ENCODE assay signal across 13 cellular contexts in the genomic region with DNA sequence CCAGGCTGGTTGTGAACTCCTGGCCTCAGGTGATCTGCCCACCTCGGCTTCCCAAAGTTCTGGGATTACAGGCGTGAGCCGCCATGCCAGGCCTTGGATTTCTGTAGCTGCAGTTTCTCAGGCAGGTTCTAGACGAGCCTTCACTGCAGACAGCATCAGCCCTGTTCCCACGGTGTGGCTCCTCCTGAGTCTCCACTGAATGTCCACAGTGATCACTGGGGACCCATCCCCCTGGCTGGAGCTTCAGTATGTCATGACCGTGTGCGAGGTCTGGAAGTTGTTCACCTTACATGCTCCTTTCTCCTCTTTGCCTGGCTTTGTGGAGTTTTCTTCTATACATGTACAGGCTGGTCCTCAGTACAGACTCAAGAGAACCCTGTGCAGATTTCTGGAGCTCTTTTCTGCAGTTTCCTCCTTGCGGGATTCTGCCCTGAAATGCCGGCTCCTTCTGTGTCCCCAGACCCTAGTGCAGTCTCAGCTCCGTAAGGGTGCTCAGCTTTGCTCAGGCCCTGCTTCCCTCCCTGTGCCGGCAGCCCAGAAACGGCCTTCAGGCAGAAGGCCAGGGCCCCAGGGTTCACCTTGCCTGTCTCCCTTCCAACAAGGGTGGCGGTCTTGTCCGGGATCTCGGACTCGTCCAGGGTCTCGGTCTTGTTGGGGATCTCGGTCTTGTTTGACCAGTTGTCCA.
"Had no signal": no experiment of that assay in that cellular context is flagged by ENCODE, and none has a peak within 500 bp of the region (broad histone marks: within the 10 kb centered on the region; RNA-seq: fewer than 3 reads in every experiment).

No MANE protein-coding gene starts in this region.

- H3K36me3 ChIP-seq: right atrium auricular region had no signal

- DNase-seq: dorsolateral prefrontal cortex; endodermal cell; head of caudate nucleus; kidney glomerular epithelial cell; stimulated activated CD4-positive, alpha-beta T cell treated with anti-CD3 and anti-CD28 coated beads, Interleukin-15, amount 100 ng/mL, for 24 hours; stimulated activated CD4-positive, alpha-beta T cell treated with anti-CD3 and anti-CD28 coated beads, Interleukin-4, amount 100 ng/mL, for 1 hour; stimulated activated naive B cell treated with anti-CD40 and anti-IgM and Interleukin-4, amounts not matched to agents 10 μg/mL and 1 μg/mL and 100 μg/mL, for 72 hours; T-helper 17 cell had no signal

- H3K27me3 ChIP-seq: dorsolateral prefrontal cortex, right atrium auricular region, suprapubic skin had no signal

- H3K4me3 Mint-ChIP-seq: activated T-helper 1 cell treated with anti-CD3 and anti-CD28 coated beads, Interleukin-12 subunit alpha, Interleukin-12 subunit beta, Interleukin-2, Interleukin-4 antibody, amounts not matched to agents 30 ng/mL and 10 ng/mL and 1 ng/mL, durations not matched to agents 14 hours and 24 hours and 36 hours; endodermal cell; stimulated activated naive B cell treated with anti-CD40 and anti-IgM and Interleukin-4, amounts not matched to agents 10 μg/mL and 1 μg/mL and 100 μg/mL, for 72 hours; T-helper 17 cell; type B pancreatic cell had no signal

- H3K4me3 ChIP-seq: dorsolateral prefrontal cortex, right atrium auricular region, skin epidermis, suprapubic skin had no signal

- H3K9me3 Mint-ChIP-seq: activated T-helper 1 cell treated with anti-CD3 and anti-CD28 coated beads, Interleukin-12 subunit alpha, Interleukin-12 subunit beta, Interleukin-2, Interleukin-4 antibody, amounts not matched to agents 30 ng/mL and 10 ng/mL and 1 ng/mL, durations not matched to agents 14 hours and 24 hours and 36 hours; endodermal cell; stimulated activated naive B cell treated with anti-CD40 and anti-IgM and Interleukin-4, amounts not matched to agents 10 μg/mL and 1 μg/mL and 100 μg/mL, for 72 hours; type B pancreatic cell had no signal

- H3K27me3 Mint-ChIP-seq: stimulated activated naive B cell treated with anti-CD40 and anti-IgM and Interleukin-4, amounts not matched to agents 10 μg/mL and 1 μg/mL and 100 μg/mL, for 72 hours; T-helper 17 cell; type B pancreatic cell had no signal

- ATAC-seq: stimulated activated naive B cell treated with anti-CD40 and anti-IgM and Interleukin-4, amounts not matched to agents 10 μg/mL and 1 μg/mL and 100 μg/mL, for 72 hours; T-helper 17 cell had no signal

- H3K4me1 ChIP-seq: right atrium auricular region had no signal

- H3K27ac ChIP-seq: dorsolateral prefrontal cortex, right atrium auricular region, skin epidermis, suprapubic skin had no signal

- H3K27ac Mint-ChIP-seq: activated T-helper 1 cell treated with anti-CD3 and anti-CD28 coated beads, Interleukin-12 subunit alpha, Interleukin-12 subunit beta, Interleukin-2, Interleukin-4 antibody, amounts not matched to agents 30 ng/mL and 10 ng/mL and 1 ng/mL, durations not matched to agents 14 hours and 24 hours and 36 hours; endodermal cell; stimulated activated naive B cell treated with anti-CD40 and anti-IgM and Interleukin-4, amounts not matched to agents 10 μg/mL and 1 μg/mL and 100 μg/mL, for 72 hours; type B pancreatic cell had no signal

- H3K9me3 ChIP-seq: right atrium auricular region, suprapubic skin had no signal
